23 cellular contexts compared by ENCODE assay signal in the genomic region with DNA sequence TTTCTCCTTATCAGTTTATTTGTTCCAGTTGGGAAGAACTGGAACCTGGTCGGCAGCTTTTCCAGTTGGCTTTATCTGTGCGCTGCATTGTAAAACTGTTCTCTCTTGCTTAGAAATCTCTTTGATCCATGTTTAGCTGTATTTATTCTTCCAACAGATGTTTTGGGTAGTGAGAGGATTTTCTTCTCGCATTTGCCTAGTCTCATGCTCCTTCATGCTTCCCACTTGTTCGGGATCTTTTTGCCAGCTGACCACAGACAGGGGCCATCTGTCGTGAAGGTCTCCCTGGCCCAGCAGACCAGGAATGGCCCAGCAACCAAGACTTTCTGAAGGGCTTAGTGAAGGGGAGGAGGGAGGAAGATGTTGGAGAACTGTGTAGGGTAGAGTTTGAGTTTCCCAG. TPM values are rescaled to one million over a fixed set of nuclear protein-coding genes. Genes with fewer than 3 reads are reported as not detected.
DNase-seq lines count a peak whose midpoint lies in the region; ATAC-seq and TF ChIP-seq lines count a peak whose summit lies in the region.
"Had no signal": no experiment of that assay in that cellular context is flagged by ENCODE, and none has a peak within 500 bp of the region (broad histone marks: within the 10 kb centered on the region; RNA-seq: fewer than 3 reads in every experiment).

No MANE protein-coding gene starts in this region.

- no peaks in the 10 kb centered on the region for H3K27me3 ChIP-seq in breast epithelium

- H3K4me1 ChIP-seq in breast epithelium = no peaks in the 10 kb centered on the region

- H3K36me3 Mint-ChIP-seq in glutamatergic neuron (ENCODE audit: unreplicated experiment) (no peaks in the 10 kb centered on the region), nephron (ENCODE audit: low read depth) (no peaks in the 10 kb centered on the region)
- H3K36me3 Mint-ChIP-seq: CD8-positive, alpha-beta memory T cell had no signal

- no peak overlapping the region for H3K4me3 ChIP-seq in breast epithelium

- H3K4me1 Mint-ChIP-seq in glutamatergic neuron (ENCODE audit: low read depth, unreplicated experiment) (peaks cover 14% of the 10 kb centered on the region), nephron (peaks cover 60% of the 10 kb centered on the region)
- H3K4me1 Mint-ChIP-seq: CD8-positive, alpha-beta memory T cell had no signal

- no peaks in the 10 kb centered on the region for H3K9me3 ChIP-seq in breast epithelium

- H3K9me3 Mint-ChIP-seq in glutamatergic neuron (ENCODE audit: unreplicated experiment) (peaks cover 4% of the 10 kb centered on the region), nephron (no peaks in the 10 kb centered on the region)

- H3K27ac ChIP-seq in breast epithelium = no peak overlapping the region
- H3K27ac ChIP-seq: C4-2B, KMS-11, RWPE1 had no signal

- H3K36me3 ChIP-seq in breast epithelium = no peaks in the 10 kb centered on the region

- TF ChIP-seq CTCF in glutamatergic neuron (IDR thresholded peaks at IDR 0.05; ENCODE audit: partially characterized antibody, unreplicated experiment) = no peak
- no peak for TF ChIP-seq CTCF in nephron (IDR thresholded peaks at IDR 0.05; ENCODE audit: unreplicated experiment in 3 of 3)
- no peak for TF ChIP-seq CTCF in breast epithelium (IDR thresholded peaks at IDR 0.05)

- TF ChIP-seq POLR2A in breast epithelium (IDR thresholded peaks at IDR 0.05) = no peak

- intact Hi-C loops in breast epithelium (cut with DNase I; ENCODE audit: low total_unique reads) = no loop called here

- H3K27ac Mint-ChIP-seq in glutamatergic neuron (ENCODE audit: unreplicated experiment) (no peak overlapping the region), nephron (peak overlapping the region; percentile 31 to 35 (median 32))
- H3K27ac Mint-ChIP-seq: B cell; CD8-positive, alpha-beta memory T cell had no signal

- DNase-seq in NCI-H82 treated with DMSO at 0.1 percent for 48 hours (lab: John Stamatoyannopoulos, UW; ENCODE audit: unreplicated experiment) (peak; percentile 79), glutamatergic neuron (no peak), KG1 (lab: John Stamatoyannopoulos, UW) (no peak), breast epithelium (ENCODE audit: low spot score in 2 of 2) (no peak)
- DNase-seq: Calu3; CD8-positive, alpha-beta memory T cell; DMS53; HCEC 1CT; MM.1S; NCI-H2029; NCI-H446 treated with DMSO at 0.1 percent for 48 hours; NCI-H526; SHP77 had no signal

- no peak for ATAC-seq in GM18867 (IDR thresholded peaks at IDR 0.05; ENCODE audit: unreplicated experiment)
- no peak for ATAC-seq in HG02588 (IDR thresholded peaks at IDR 0.05; ENCODE audit: unreplicated experiment)
- ATAC-seq: Panc1 had no signal

- H3K27me3 Mint-ChIP-seq in glutamatergic neuron (ENCODE audit: unreplicated experiment) (peaks cover 3% of the 10 kb centered on the region), nephron (ENCODE audit: low read depth) (peaks cover under 1% of the 10 kb centered on the region)
- H3K27me3 Mint-ChIP-seq: CD8-positive, alpha-beta memory T cell had no signal

- H3K4me3 Mint-ChIP-seq in glutamatergic neuron (ENCODE audit: unreplicated experiment) (peak overlapping the region; percentile 10), nephron (no peak overlapping the region)
- H3K4me3 Mint-ChIP-seq: B cell; CD8-positive, alpha-beta memory T cell had no signal

RNA-seq across cellular contexts. Expression of a gene that starts 21.6 kb away (rescaled TPM):
- total RNA-seq in glutamatergic neuron (ENCODE audit: unreplicated experiment) (5.0 TPM), breast epithelium (1 to 10 TPM in 1 of 3 donors, under 1 TPM in 1, not detected in 1; 0.88 to 1.3 TPM)
- total RNA-seq: A673; B cell; Calu3; CD8-positive, alpha-beta memory T cell; G401 had no signal
